ENCODE assay signal across 9 cellular contexts in genomic region chr9:110340306-110340705, GRCh38. TPM values are rescaled to one million over a fixed set of nuclear protein-coding genes. Genes with fewer than 3 reads are reported as not detected.
A peak's percentile ranks its signal among the peaks of the same experiment; 100 is the strongest.
DNase-seq lines count a peak whose midpoint lies in the region; ATAC-seq and TF ChIP-seq lines count a peak whose summit lies in the region.
"Had no signal": no experiment of that assay in that cellular context is flagged by ENCODE, and none has a peak within 500 bp of the region (broad histone marks: within the 10 kb centered on the region; RNA-seq: fewer than 3 reads in every experiment).

No MANE protein-coding gene starts in this region.

- intact Hi-C loops in dorsolateral prefrontal cortex (cut with DNase I): no loop called here

- no peaks in the 10 kb centered on the region for H3K36me3 Mint-ChIP-seq in osteocyte (ENCODE audit: unreplicated experiment)

- H3K4me3 Mint-ChIP-seq in osteocyte (ENCODE audit: unreplicated experiment): no peak overlapping the region
- H3K4me3 Mint-ChIP-seq: activated T-helper 1 cell treated with anti-CD3 and anti-CD28 coated beads, Interleukin-12 subunit alpha, Interleukin-12 subunit beta, Interleukin-2, Interleukin-4 antibody, amounts not matched to agents 30 ng/mL and 10 ng/mL and 1 ng/mL, durations not matched to agents 14 hours and 24 hours and 36 hours had no signal

- H3K27ac ChIP-seq in dorsolateral prefrontal cortex: no peak overlapping the region

- no peak for TF ChIP-seq POLR2A in NB4 (IDR thresholded peaks at IDR 0.05; ENCODE audit: extremely low read depth, insufficient read length)

- peak; percentile 3 for DNase-seq in DMS53 (lab: John Stamatoyannopoulos, UW)
- DNase-seq in DMS53 treated with DMSO at 0.1 percent for 48 hours (lab: John Stamatoyannopoulos, UW; ENCODE audit: unreplicated experiment): no peak
- DNase-seq in NB4 (ENCODE audit: low read depth): peak; percentile 24
- DNase-seq in dorsolateral prefrontal cortex: no peak
- no peak for DNase-seq in osteocyte (ENCODE audit: extremely low spot score, unreplicated experiment)
- no peak for DNase-seq in NOMO-1 treated with dmso at 0.1 percent for 144 hours (lab: John Stamatoyannopoulos, UW; ENCODE audit: unreplicated experiment)
- DNase-seq in HuH-7.5 (ENCODE audit: low spot score): no peak

- peaks cover 0 to 3% (median 0%) of the 10 kb centered on the region in 45 donors for H3K27me3 ChIP-seq in dorsolateral prefrontal cortex

- H3K27ac Mint-ChIP-seq in osteocyte (ENCODE audit: unreplicated experiment): no peak overlapping the region
- H3K27ac Mint-ChIP-seq: activated T-helper 1 cell treated with anti-CD3 and anti-CD28 coated beads, Interleukin-12 subunit alpha, Interleukin-12 subunit beta, Interleukin-2, Interleukin-4 antibody, amounts not matched to agents 30 ng/mL and 10 ng/mL and 1 ng/mL, durations not matched to agents 14 hours and 24 hours and 36 hours had no signal

- no peak for ATAC-seq in HG03571 (IDR thresholded peaks at IDR 0.05; ENCODE audit: unreplicated experiment)

- H3K27me3 Mint-ChIP-seq in osteocyte (ENCODE audit: unreplicated experiment): peaks cover 8% of the 10 kb centered on the region

- no peaks in the 10 kb centered on the region for H3K9me3 Mint-ChIP-seq in osteocyte (ENCODE audit: unreplicated experiment)
- H3K9me3 Mint-ChIP-seq: activated T-helper 1 cell treated with anti-CD3 and anti-CD28 coated beads, Interleukin-12 subunit alpha, Interleukin-12 subunit beta, Interleukin-2, Interleukin-4 antibody, amounts not matched to agents 30 ng/mL and 10 ng/mL and 1 ng/mL, durations not matched to agents 14 hours and 24 hours and 36 hours had no signal

- no peak overlapping the region for H3K4me3 ChIP-seq in NB4 (ENCODE audit: low read depth, low read length)
- no peak overlapping the region for H3K4me3 ChIP-seq in dorsolateral prefrontal cortex

- TF ChIP-seq CTCF in NB4 (IDR thresholded peaks at IDR 0.05; ENCODE audit: low read depth, low read length) (peak; percentile 35), dorsolateral prefrontal cortex (IDR thresholded peaks at IDR 0.05 in 54 of 56, conservative IDR thresholded peaks at IDR 0.05 in 2 of 56; ENCODE audit: low read depth in 1 of 56, partially characterized antibody in 56 of 56) (peak in 50 of 56 donors; percentile 15 to 70 (median 42)), osteocyte (IDR thresholded peaks at IDR 0.05) (peak; percentile 46)

- H3K4me1 Mint-ChIP-seq in osteocyte (ENCODE audit: unreplicated experiment): peaks cover 14% of the 10 kb centered on the region

RNA-seq across cellular contexts. Expression of gene TXNDC8, which starts 2.6 kb away (rescaled TPM):
- total RNA-seq in dorsolateral prefrontal cortex: under 1 TPM in 1 of 120 experiments, not detected in 119; 0.27 TPM
- total RNA-seq in osteocyte: not detected in 2 replicates
- total RNA-seq: activated T-helper 1 cell treated with anti-CD3 and anti-CD28 coated beads, Interleukin-12 subunit alpha, Interleukin-12 subunit beta, Interleukin-2, Interleukin-4 antibody, amounts not matched to agents 30 ng/mL and 10 ng/mL and 1 ng/mL, durations not matched to agents 14 hours and 24 hours and 36 hours had no signal

Comparison
In these comparisons a context has a peak if more than half of its experiments do, and no peak if none do; other contexts are left out.
1. DNase-seq: peak in DMS53 (single experiment) and NB4 (single experiment); none in DMS53 treated with DMSO at 0.1 percent for 48 hours (single experiment), dorsolateral prefrontal cortex (0 of 10), osteocyte (single experiment), NOMO-1 treated with dmso at 0.1 percent for 144 hours (single experiment) and HuH-7.5 (single experiment).
2. Peak in every context shown above with its lines, with median percentiles within 50 percentile points of each other: CTCF ChIP-seq.